17 cellular contexts compared by ENCODE assay signal in genomic region chr13:102599451-102600012, GRCh38. TPM values are rescaled to one million over a fixed set of nuclear protein-coding genes. Genes with fewer than 3 reads are reported as not detected.
DNase-seq lines count a peak whose midpoint lies in the region; ATAC-seq and TF ChIP-seq lines count a peak whose summit lies in the region.
"Had no signal": no experiment of that assay in that cellular context is flagged by ENCODE, and none has a peak within 500 bp of the region (broad histone marks: within the 10 kb centered on the region; RNA-seq: fewer than 3 reads in every experiment).

No MANE protein-coding gene starts in this region.

- no peak overlapping the region for H2AFZ ChIP-seq in OCI-LY7 (ENCODE audit: low read length)

- H3K9me3 Mint-ChIP-seq in activated naive CD4-positive, alpha-beta T cell treated with anti-CD3 and anti-CD28 coated beads, Interleukin-2, amount 10 ng/mL, durations not matched to agents 7 days and 5 days = no peaks in the 10 kb centered on the region
- H3K9me3 Mint-ChIP-seq in activated naive CD4-positive, alpha-beta T cell treated with anti-CD3 and anti-CD28 coated beads, Interleukin-2, amount 50 U/mL, for 72 hours = no peaks in the 10 kb centered on the region
- no peaks in the 10 kb centered on the region for H3K9me3 Mint-ChIP-seq in stimulated activated naive CD8-positive, alpha-beta T cell treated with anti-CD3 and anti-CD28 coated beads, Interleukin-15, amount 100 ng/mL, for 72 hours

- H3K27ac ChIP-seq in OCI-LY7 (ENCODE audit: low read depth, low read length, poor library complexity, severe bottlenecking) = no peak overlapping the region
- H3K27ac ChIP-seq in effector memory CD4-positive, alpha-beta T cell (ENCODE audit: insufficient read depth, low read length, poor library complexity, severe bottlenecking) = no peak overlapping the region
- H3K27ac ChIP-seq: coronary artery, gastroesophageal sphincter, prostate gland, thoracic aorta had no signal

- peaks cover 11% of the 10 kb centered on the region for H4K20me1 ChIP-seq in OCI-LY7 (ENCODE audit: insufficient read depth, low read length)

- H3K4me3 Mint-ChIP-seq in activated naive CD4-positive, alpha-beta T cell treated with anti-CD3 and anti-CD28 coated beads, Interleukin-2, amount 10 ng/mL, durations not matched to agents 7 days and 5 days = peak overlapping the region; percentile 91
- H3K4me3 Mint-ChIP-seq in stimulated activated naive CD8-positive, alpha-beta T cell treated with anti-CD3 and anti-CD28 coated beads, Interleukin-15, amount 100 ng/mL, for 72 hours = peak overlapping the region; percentile 61 to 90

- CTCF ChIA-PET in activated naive CD4-positive, alpha-beta T cell treated with anti-CD3 and anti-CD28 coated beads, Interleukin-2, amount 10 ng/mL, durations not matched to agents 7 days and 5 days (lab: Charles Lee) = no interaction called here
- CTCF ChIA-PET in OCI-LY7 (lab: Charles Lee; ENCODE audit: unreplicated experiment) = no interaction called here

- no peaks in the 10 kb centered on the region for H3K9me3 ChIP-seq in OCI-LY7 (ENCODE audit: low read length)
- no peaks in the 10 kb centered on the region for H3K9me3 ChIP-seq in effector memory CD4-positive, alpha-beta T cell (ENCODE audit: control insufficient read depth, low read length)
- H3K9me3 ChIP-seq: BE2C, gastroesophageal sphincter, prostate gland, thoracic aorta had no signal

- peak overlapping the region; percentile 86 for H3K4me3 ChIP-seq in OCI-LY7 (ENCODE audit: low read depth, low read length, poor library complexity, severe bottlenecking)
- H3K4me3 ChIP-seq in effector memory CD4-positive, alpha-beta T cell (ENCODE audit: insufficient read depth, low read depth, low read length, poor library complexity, severe bottlenecking) = peak overlapping the region; percentile 9
- H3K4me3 ChIP-seq: coronary artery, gastroesophageal sphincter, prostate gland, thoracic aorta had no signal

- intact Hi-C loops in OCI-LY7 (cut with micrococcal nuclease; ENCODE audit: unreplicated experiment) = loop anchor here (5.0 kb wide), 1 partner anchor 157 kb away; no protein-coding TSS in a partner anchor

- peaks cover 19% of the 10 kb centered on the region for H3K4me1 ChIP-seq in OCI-LY7 (ENCODE audit: insufficient read depth, low read length, poor library complexity, severe bottlenecking)
- peaks cover 16% of the 10 kb centered on the region for H3K4me1 ChIP-seq in effector memory CD4-positive, alpha-beta T cell (ENCODE audit: control insufficient read depth, insufficient read depth, low read length, poor library complexity, severe bottlenecking)
- H3K4me1 ChIP-seq: BE2C, prostate gland had no signal

- TF ChIP-seq CTCF in OCI-LY7 (conservative IDR thresholded peaks at IDR 0.05; ENCODE audit: low read length) = no peak

- peak overlapping the region; percentile 61 for H3K27ac Mint-ChIP-seq in activated naive CD4-positive, alpha-beta T cell treated with anti-CD3 and anti-CD28 coated beads, Interleukin-2, amount 10 ng/mL, durations not matched to agents 7 days and 5 days
- H3K27ac Mint-ChIP-seq in activated naive CD4-positive, alpha-beta T cell treated with anti-CD3 and anti-CD28 coated beads, Interleukin-2, amount 50 U/mL, for 72 hours = no peak overlapping the region
- H3K27ac Mint-ChIP-seq in stimulated activated naive CD8-positive, alpha-beta T cell treated with anti-CD3 and anti-CD28 coated beads, Interleukin-15, amount 100 ng/mL, for 72 hours = peak overlapping the region; percentile 22 to 35

- H3K36me3 Mint-ChIP-seq in activated naive CD4-positive, alpha-beta T cell treated with anti-CD3 and anti-CD28 coated beads, Interleukin-2, amount 10 ng/mL, durations not matched to agents 7 days and 5 days = peaks cover 49% of the 10 kb centered on the region
- peaks cover 25 to 40% of the 10 kb centered on the region in 2 donors for H3K36me3 Mint-ChIP-seq in activated naive CD4-positive, alpha-beta T cell treated with anti-CD3 and anti-CD28 coated beads, Interleukin-2, amount 50 U/mL, for 72 hours

- peaks cover 73% of the 10 kb centered on the region for H3K4me1 Mint-ChIP-seq in activated naive CD4-positive, alpha-beta T cell treated with anti-CD3 and anti-CD28 coated beads, Interleukin-2, amount 10 ng/mL, durations not matched to agents 7 days and 5 days
- H3K4me1 Mint-ChIP-seq in stimulated activated naive CD8-positive, alpha-beta T cell treated with anti-CD3 and anti-CD28 coated beads, Interleukin-15, amount 100 ng/mL, for 72 hours = peaks cover 73% of the 10 kb centered on the region

- DNase-seq in activated naive CD4-positive, alpha-beta T cell treated with anti-CD3 and anti-CD28 coated beads, Interleukin-2, amount 10 ng/mL, durations not matched to agents 7 days and 5 days = peak; percentile 31
- DNase-seq in activated naive CD4-positive, alpha-beta T cell treated with anti-CD3 and anti-CD28 coated beads, Interleukin-2, amount 50 U/mL, for 72 hours (ENCODE audit: low spot score in 2 of 2) = no peak
- no peak for DNase-seq in OCI-LY7 (ENCODE audit: low spot score)
- DNase-seq in effector memory CD4-positive, alpha-beta T cell = no peak
- no peak for DNase-seq in stimulated activated naive CD8-positive, alpha-beta T cell treated with anti-CD3 and anti-CD28 coated beads, Interleukin-15, amount 100 ng/mL, for 72 hours
- no peak for DNase-seq in mucosa of gallbladder (ENCODE audit: low spot score)
- no peak for DNase-seq in H4 (ENCODE audit: low spot score)
- DNase-seq: activated gamma-delta T cell treated with Interleukin-2 at 50 U/mL for 16 hours, BE2C, GOT3, KBM-7, left ventricle myocardium superior had no signal

- no peaks in the 10 kb centered on the region for H3K9me2 ChIP-seq in OCI-LY7 (ENCODE audit: insufficient read depth, low read length)

- POLR2A ChIA-PET in OCI-LY7 (lab: Charles Lee) = no interaction called here

- peak overlapping the region; percentile 95 for H3K4me2 ChIP-seq in OCI-LY7 (ENCODE audit: low read length)

- H3K79me2 ChIP-seq in OCI-LY7 (ENCODE audit: insufficient read depth, low read depth, low read length) = peaks cover 90% of the 10 kb centered on the region

- no peaks in the 10 kb centered on the region for H3K27me3 ChIP-seq in effector memory CD4-positive, alpha-beta T cell (replicated peaks; ENCODE audit: control insufficient read depth, insufficient read depth, low read length, poor library complexity, severe bottlenecking)
- H3K27me3 ChIP-seq: BE2C, gastroesophageal sphincter had no signal

- no TSS peak for BruUV-seq in OCI-LY7 (replicated peaks; lab: Mats Ljungman, UMichigan)

- peaks cover 29% of the 10 kb centered on the region for H3K36me3 ChIP-seq in OCI-LY7 (ENCODE audit: insufficient read depth, low read length)
- H3K36me3 ChIP-seq in effector memory CD4-positive, alpha-beta T cell (ENCODE audit: control insufficient read depth, insufficient read depth, low read length) = no peaks in the 10 kb centered on the region
- H3K36me3 ChIP-seq: gastroesophageal sphincter, prostate gland, thoracic aorta had no signal

- H3K27me3 Mint-ChIP-seq in activated naive CD4-positive, alpha-beta T cell treated with anti-CD3 and anti-CD28 coated beads, Interleukin-2, amount 10 ng/mL, durations not matched to agents 7 days and 5 days = no peaks in the 10 kb centered on the region
- H3K27me3 Mint-ChIP-seq in stimulated activated naive CD8-positive, alpha-beta T cell treated with anti-CD3 and anti-CD28 coated beads, Interleukin-15, amount 100 ng/mL, for 72 hours = no peaks in the 10 kb centered on the region

- no peak for ATAC-seq in activated naive CD4-positive, alpha-beta T cell treated with anti-CD3 and anti-CD28 coated beads, Interleukin-2, amount 50 U/mL, for 72 hours
- no peak for ATAC-seq in stimulated activated naive CD8-positive, alpha-beta T cell treated with anti-CD3 and anti-CD28 coated beads, Interleukin-15, amount 100 ng/mL, for 72 hours
- no peak for ATAC-seq in GM18520 (IDR thresholded peaks at IDR 0.05; ENCODE audit: unreplicated experiment)
- ATAC-seq: gastroesophageal sphincter, left ventricle myocardium superior had no signal

RNA-seq across cellular contexts. Expression of gene TPP2, which starts 2.7 kb away (rescaled TPM):
- total RNA-seq in activated naive CD4-positive, alpha-beta T cell treated with anti-CD3 and anti-CD28 coated beads, Interleukin-2, amount 50 U/mL, for 72 hours = 10 to 100 TPM; 62.4 to 62.7 TPM
- total RNA-seq in OCI-LY7 (2014; rRNA removed; shearing (Covaris generic)) = 31.1 and 31.4 TPM in 2 replicates
- total RNA-seq in OCI-LY7 (2022) (36.3 and 39.7 TPM in 2 replicates), mucosa of gallbladder (37.6 TPM)
- 16.2 and 27.1 TPM in 2 replicates for total RNA-seq in H4 (2014; rRNA removed; shearing (Covaris generic))

Comparison
In these comparisons a context has a peak if more than half of its experiments do, and no peak if none do; other contexts are left out.
1. H3K27ac Mint-ChIP-seq: peak in activated naive CD4-positive, alpha-beta T cell treated with anti-CD3 and anti-CD28 coated beads, Interleukin-2, amount 10 ng/mL, durations not matched to agents 7 days and 5 days (single experiment) and stimulated activated naive CD8-positive, alpha-beta T cell treated with anti-CD3 and anti-CD28 coated beads, Interleukin-15, amount 100 ng/mL, for 72 hours (2 of 2); none in activated naive CD4-positive, alpha-beta T cell treated with anti-CD3 and anti-CD28 coated beads, Interleukin-2, amount 50 U/mL, for 72 hours (0 of 2).